20 cellular contexts compared by ENCODE assay signal in the genomic region with DNA sequence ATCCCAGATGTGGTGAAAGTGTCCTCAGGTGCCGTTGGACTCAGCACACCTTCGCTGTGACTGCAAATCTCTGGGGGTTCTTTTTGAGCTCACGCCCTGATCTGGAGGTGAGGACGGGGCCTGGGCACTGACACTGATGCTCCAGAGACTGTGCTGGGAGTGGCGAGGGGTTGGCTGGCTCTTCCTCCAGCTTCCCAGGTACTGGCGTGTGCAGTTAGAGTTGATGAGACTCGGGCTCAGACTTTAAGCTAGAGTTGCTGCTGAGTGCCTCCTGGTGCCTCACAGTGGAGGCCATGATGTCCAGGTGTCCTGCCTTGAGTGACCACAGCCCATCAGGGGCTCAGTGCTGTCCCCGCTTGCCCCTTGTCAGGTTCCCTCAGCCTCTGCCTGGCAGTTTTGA. TPM values are rescaled to one million over a fixed set of nuclear protein-coding genes. Genes with fewer than 3 reads are reported as not detected.
A peak's percentile ranks its signal among the peaks of the same experiment; 100 is the strongest.
DNase-seq lines count a peak whose midpoint lies in the region; ATAC-seq, FAIRE-seq and TF ChIP-seq lines count a peak whose summit lies in the region.
"Had no signal": no experiment of that assay in that cellular context is flagged by ENCODE, and none has a peak within 500 bp of the region (broad histone marks: within the 10 kb centered on the region; RNA-seq: fewer than 3 reads in every experiment).

No MANE protein-coding gene starts in this region.

- H3K9me3 Mint-ChIP-seq in H9: peaks cover 16 to 18% of the 10 kb centered on the region in 2 experiments
- H3K9me3 Mint-ChIP-seq: CD4-positive, alpha-beta T cell had no signal

- no peak overlapping the region for H4K8ac ChIP-seq in H9 (replicated peaks; ENCODE audit: insufficient read length, low read depth, low read length)

- no peak for DNase-seq in H9
- no peak for DNase-seq in body of pancreas
- DNase-seq in pancreas: peak in 2 of 6 donors; percentile 16 to 47
- no peak for DNase-seq in left ventricle myocardium superior
- DNase-seq in prostate gland (ENCODE audit: low spot score): no peak
- no peak for DNase-seq in head of caudate nucleus
- DNase-seq: 8988T; C1 segment of cervical spinal cord; Caco-2; CD4-positive, alpha-beta T cell; HCEC 1CT had no signal

- 0 out of 2 replicates have a peak overlapping the region, but pooled peaks have one; percentile 37 for H2BK15ac ChIP-seq in H9 (ENCODE audit: low read depth, low read length)

- no peak overlapping the region for H3K4me3 Mint-ChIP-seq in H9
- H3K4me3 Mint-ChIP-seq: CD4-positive, alpha-beta T cell; IgD-negative memory B cell had no signal

- peaks cover 15% of the 10 kb centered on the region; the same call in 1 of the 2 replicates for H3K36me3 ChIP-seq in BLaER1
- H3K36me3 ChIP-seq in body of pancreas (replicated peaks in 1 of 2; ENCODE audit: insufficient read depth in 1 of 2, low read depth in 2 of 2): peaks cover 0 to 1% of the 10 kb centered on the region in 2 donors
- no peaks in the 10 kb centered on the region for H3K36me3 ChIP-seq in pancreas
- H3K36me3 ChIP-seq in prostate gland: no peaks in the 10 kb centered on the region

- intact Hi-C loops in body of pancreas (cut with DNase I) (no loop called here), pancreas (cut with DNase I) (no loop called here), left ventricle myocardium superior (cut with micrococcal nuclease) (no loop called here), prostate gland (cut with DNase I) (no loop called here), head of caudate nucleus (cut with DNase I) (no loop called here)

- H3K9ac ChIP-seq in BLaER1: no peak overlapping the region; the same call in 1 of the 2 replicates
- H3K9ac ChIP-seq in H9 (ENCODE audit: extremely low read depth, insufficient read length, low read length): no peak overlapping the region

- no peak overlapping the region for H2AK5ac ChIP-seq in H9 (ENCODE audit: insufficient read length, low read length)

- no peak for TF ChIP-seq CTCF in H9 (conservative IDR thresholded peaks at IDR 0.05)
- TF ChIP-seq CTCF in body of pancreas (IDR thresholded peaks at IDR 0.05): no peak
- TF ChIP-seq CTCF in pancreas (IDR thresholded peaks at IDR 0.05): no peak
- TF ChIP-seq CTCF in prostate gland (IDR thresholded peaks at IDR 0.05): no peak

- H3K27ac Mint-ChIP-seq in H9: no peak overlapping the region
- H3K27ac Mint-ChIP-seq: CD4-positive, alpha-beta T cell had no signal

- no peak overlapping the region for H2BK120ac ChIP-seq in H9 (ENCODE audit: low read depth, low read length, poor library complexity, severe bottlenecking)

- H3K79me1 ChIP-seq in H9 (ENCODE audit: insufficient read depth, low read depth, low read length, poor library complexity, severe bottlenecking): no peaks in the 10 kb centered on the region

- no peak overlapping the region for H3K18ac ChIP-seq in H9 (ENCODE audit: insufficient read length, low read depth, low read length)

- H3K27ac ChIP-seq in BLaER1 (no peak overlapping the region), H9 (ENCODE audit: insufficient read length, low read depth, low read length) (no peak overlapping the region), body of pancreas (peak overlapping the region; percentile 88 to 95 (median 93)), pancreas (peak overlapping the region in 3 of 4 donors; percentile 57 to 84 (median 81)), prostate gland (no peak overlapping the region)

- no peak overlapping the region for H2BK20ac ChIP-seq in H9 (ENCODE audit: low read depth, low read length, poor library complexity, severe bottlenecking)

- WGBS in H9 (ENCODE audit: extremely low coverage, insufficient read length, low lambda C conversion rate): no CpG with 5 or more reads among the region's 8 CpGs
- 55 to 56% methylated on average over 7 to 8 of the region's 8 CpGs for WGBS in body of pancreas, 2 donors
- WGBS in pancreas, 2 donors: 52 to 54% methylated on average over 8 of the region's 8 CpGs
- 93% methylated on average over 8 of the region's 8 CpGs for WGBS in prostate gland

- no peak for TF ChIP-seq POLR2A in body of pancreas (IDR thresholded peaks at IDR 0.05)
- no peak for TF ChIP-seq POLR2A in prostate gland (IDR thresholded peaks at IDR 0.05)

- H3K36me3 Mint-ChIP-seq in H9 (ENCODE audit: insufficient read depth in 1 of 3, low read depth in 3 of 3): no peaks in the 10 kb centered on the region; a peak in 1 of 7 replicates

- H3K4me1 Mint-ChIP-seq in H9: no peaks in the 10 kb centered on the region

- H3K23ac ChIP-seq in H9 (ENCODE audit: insufficient read length, low read depth, low read length): no peak overlapping the region

- H3K4me2 ChIP-seq in BLaER1 (peak overlapping the region; percentile 87), H9 (ENCODE audit: insufficient read depth, insufficient read length, low read length) (no peak overlapping the region)

- H3T11ph ChIP-seq in H9 (ENCODE audit: low read length): no peak overlapping the region

- no peak for ATAC-seq in body of pancreas
- no peak for ATAC-seq in pancreas
- ATAC-seq in left ventricle myocardium superior: no peak
- no peak for ATAC-seq in HG03135 (IDR thresholded peaks at IDR 0.05; ENCODE audit: unreplicated experiment)
- ATAC-seq: HepG2 had no signal

- no peak overlapping the region for H3K14ac ChIP-seq in H9 (ENCODE audit: insufficient read depth, low read length)

- no peaks in the 10 kb centered on the region for H3K79me2 ChIP-seq in H9 (ENCODE audit: insufficient read depth, low read length)

- H2BK5ac ChIP-seq in H9 (ENCODE audit: insufficient read length, low read length): no peak overlapping the region

- H4K20me1 ChIP-seq in BLaER1: no peaks in the 10 kb centered on the region
- no peaks in the 10 kb centered on the region for H4K20me1 ChIP-seq in H9 (ENCODE audit: control insufficient read depth, insufficient read depth, insufficient read length)

- H3K27me3 ChIP-seq in BLaER1 (peaks cover 36% of the 10 kb centered on the region; the same call in 1 of the 2 replicates), H9 (ENCODE audit: insufficient read depth, low read length) (no peaks in the 10 kb centered on the region), body of pancreas (no peaks in the 10 kb centered on the region), pancreas (no peaks in the 10 kb centered on the region), prostate gland (replicated peaks; ENCODE audit: insufficient read depth) (no peaks in the 10 kb centered on the region)

- peaks cover 40% of the 10 kb centered on the region for H3K9me3 ChIP-seq in BLaER1
- no peaks in the 10 kb centered on the region for H3K9me3 ChIP-seq in H9 (ENCODE audit: control insufficient read depth, low read depth, low read length)
- H3K9me3 ChIP-seq in body of pancreas: no peaks in the 10 kb centered on the region
- H3K9me3 ChIP-seq in pancreas: no peaks in the 10 kb centered on the region
- H3K9me3 ChIP-seq in prostate gland: no peaks in the 10 kb centered on the region

- H2AFZ ChIP-seq in H9 (ENCODE audit: low read length): no peak overlapping the region

- no peak overlapping the region for H3K56ac ChIP-seq in H9 (ENCODE audit: insufficient read length, low read depth, low read length)

- no peak overlapping the region for H3K4ac ChIP-seq in H9 (ENCODE audit: low read depth, low read length)

- no peak for FAIRE-seq in pancreas (lab: Jason Lieb, UNC)
- FAIRE-seq: D721Med, G401.6, GM12891, GM19239, HepG2 had no signal

- H4K91ac ChIP-seq in H9 (ENCODE audit: insufficient read length, low read depth, low read length): no peak overlapping the region

- peaks cover 38% of the 10 kb centered on the region for H3K4me1 ChIP-seq in BLaER1
- no peaks in the 10 kb centered on the region for H3K4me1 ChIP-seq in H9 (ENCODE audit: insufficient read depth, low read length)
- H3K4me1 ChIP-seq in body of pancreas: peaks cover 46% of the 10 kb centered on the region
- peaks cover 2 to 11% (median 5%) of the 10 kb centered on the region in 3 donors for H3K4me1 ChIP-seq in pancreas
- peaks cover 6% of the 10 kb centered on the region for H3K4me1 ChIP-seq in prostate gland (replicated peaks)
- H3K4me1 ChIP-seq: Caco-2 had no signal

- no peak overlapping the region for H2BK12ac ChIP-seq in H9 (ENCODE audit: insufficient read length, low read depth, low read length)

- H3K4me3 ChIP-seq in BLaER1 (peak overlapping the region; percentile 9), body of pancreas (no peak overlapping the region), pancreas (peak overlapping the region in 2 of 4 donors; percentile 37 to 40), prostate gland (no peak overlapping the region)

- peaks cover 64% of the 10 kb centered on the region for H3K27me3 Mint-ChIP-seq in H9 (ENCODE audit: low read depth)

- H4K5ac ChIP-seq in H9 (ENCODE audit: insufficient read length, low read depth, low read length): no peak overlapping the region

- H3K23me2 ChIP-seq in H9 (ENCODE audit: insufficient read length, low read depth, low read length, poor library complexity, severe bottlenecking): no peaks in the 10 kb centered on the region

RNA-seq across cellular contexts. Expression of gene SPON2, which starts 16.3 kb away (rescaled TPM):
- 1.7 and 2.3 TPM in 2 replicates for total RNA-seq in H9 (2021)
- 10 to 100 TPM; 25.4 to 33.5 TPM for total RNA-seq in body of pancreas
- 10 to 100 TPM in 3 of 6 donors, 1 to 10 TPM in 3; 3.1 to 45.2 (median 8.5) TPM for total RNA-seq in pancreas
- polyA plus RNA-seq in pancreas: 10 to 100 TPM; 10.1 to 13.0 TPM
- 22.8 TPM for total RNA-seq in left ventricle myocardium superior
- 100 to 1,000 TPM; 107 to 134 TPM for total RNA-seq in prostate gland

RNA-seq across cellular contexts. Expression of gene RNF212, which starts 42.7 kb away (rescaled TPM):
- total RNA-seq in H9 (2021) (3.0 and 3.3 TPM in 2 replicates), body of pancreas (10 to 100 TPM in 1 of 2 donors, 1 to 10 TPM in 1; 8.2 to 20.5 TPM), pancreas (10 to 100 TPM; 12.0 to 28.0 (median 16.8) TPM), left ventricle myocardium superior (0.62 TPM), prostate gland (10 to 100 TPM in 1 of 2 donors, 1 to 10 TPM in 1; 7.1 to 15.3 TPM)
- polyA plus RNA-seq in pancreas: 10 to 100 TPM; 19.0 to 40.3 TPM
- total RNA-seq: Caco-2, H4, HepG2 had no signal
- polyA plus RNA-seq: HepG2 had no signal

Comparison
In these comparisons a context has a peak if more than half of its experiments do, and no peak if none do; other contexts are left out.
1. H3K27ac ChIP-seq: peak in body of pancreas (4 of 4) and pancreas (3 of 4); none in BLaER1 (single experiment), H9 (single experiment) and prostate gland (0 of 2).